8 cellular contexts compared by ENCODE assay signal in the genomic region with DNA sequence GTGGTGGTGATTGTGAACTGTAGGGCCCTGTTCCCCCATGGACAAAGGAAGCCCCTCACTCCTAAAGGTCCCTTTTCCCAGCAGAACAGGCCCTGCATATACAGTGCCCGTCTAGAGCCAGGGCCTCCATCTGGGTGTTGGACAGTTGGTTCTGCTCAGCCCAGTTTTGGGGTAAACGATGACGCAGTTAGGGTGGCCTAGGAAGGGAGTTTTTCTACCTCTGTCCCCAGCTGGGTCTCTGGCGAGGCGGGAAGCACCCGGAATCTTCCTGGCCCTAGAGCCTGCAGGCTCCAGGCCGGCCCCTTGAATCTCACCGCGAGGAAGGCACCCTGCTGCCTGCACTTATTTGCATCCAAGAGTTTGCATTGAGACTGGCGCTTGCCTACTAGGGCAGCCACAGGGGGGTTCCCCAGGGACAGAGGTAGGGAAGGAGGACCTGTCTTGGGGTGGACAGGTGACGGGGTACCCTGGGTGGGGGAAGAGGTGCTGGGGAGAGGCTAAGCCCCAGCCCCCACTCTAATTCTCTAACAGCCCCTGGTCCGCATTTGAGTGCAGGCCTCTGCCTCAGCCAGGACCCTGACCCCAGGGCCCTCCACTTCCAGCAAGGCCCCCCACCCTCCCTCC. TPM values are rescaled to one million over a fixed set of nuclear protein-coding genes. Genes with fewer than 3 reads are reported as not detected.
DNase-seq lines count a peak whose midpoint lies in the region; ATAC-seq, FAIRE-seq and TF ChIP-seq lines count a peak whose summit lies in the region.

No MANE protein-coding gene starts in this region.

- WGBS in trophoblast cell (ENCODE audit: extremely low coverage, insufficient coverage, insufficient read length) = no CpG with 5 or more reads among the region's 12 CpGs

- H3K4ac ChIP-seq in trophoblast cell (ENCODE audit: low read depth, low read length) = no peak overlapping the region

- H3K27ac Mint-ChIP-seq in activated CD8-positive, alpha-beta memory T cell treated with anti-CD3 and anti-CD28 coated beads, Interleukin-2, amount 10 ng/mL, durations not matched to agents 7 days and 5 days = no peak overlapping the region
- H3K27ac Mint-ChIP-seq in glutamatergic neuron (ENCODE audit: unreplicated experiment) = peak overlapping the region; percentile 68

- no peak overlapping the region for H3K9ac ChIP-seq in trophoblast cell (ENCODE audit: low read length)

- ATAC-seq in GM21381 (IDR thresholded peaks at IDR 0.05; ENCODE audit: unreplicated experiment) = peak; percentile 61
- ATAC-seq in activated CD8-positive, alpha-beta memory T cell treated with anti-CD3 and anti-CD28 coated beads, Interleukin-2, amount 10 ng/mL, durations not matched to agents 7 days and 5 days = peak; percentile 13

- H2AFZ ChIP-seq in trophoblast cell (ENCODE audit: insufficient read depth, low read length, poor library complexity) = no peak overlapping the region

- DNase-seq in GM10266 (ENCODE audit: extremely low spot score) (peak; percentile 77), HTR-8/SVneo (ENCODE audit: insufficient read length, low spot score) (peak; percentile 24), glutamatergic neuron (peak; percentile 44), trophoblast cell (peak in 1 of 2 donors; percentile 35), foreskin melanocyte (no peak), activated gamma-delta T cell (lab: John Stamatoyannopoulos, UW) (no peak)
- no peak for DNase-seq in activated CD8-positive, alpha-beta memory T cell treated with anti-CD3 and anti-CD28 coated beads, Interleukin-2, amount 10 ng/mL, durations not matched to agents 7 days and 5 days

- H3K9me3 Mint-ChIP-seq in activated CD8-positive, alpha-beta memory T cell treated with anti-CD3 and anti-CD28 coated beads, Interleukin-2, amount 10 ng/mL, durations not matched to agents 7 days and 5 days (ENCODE audit: low read depth) = no peaks in the 10 kb centered on the region
- peaks cover 3% of the 10 kb centered on the region for H3K9me3 Mint-ChIP-seq in glutamatergic neuron (ENCODE audit: unreplicated experiment)

- no peak overlapping the region for H3K23ac ChIP-seq in trophoblast cell (ENCODE audit: low read length)

- H4K91ac ChIP-seq in trophoblast cell (ENCODE audit: low read depth, low read length) = no peak overlapping the region

- H3K4me3 ChIP-seq in trophoblast cell (ENCODE audit: low read depth, low read length) = no peak overlapping the region

- H3K4me1 Mint-ChIP-seq in activated CD8-positive, alpha-beta memory T cell treated with anti-CD3 and anti-CD28 coated beads, Interleukin-2, amount 10 ng/mL, durations not matched to agents 7 days and 5 days = peaks cover 14% of the 10 kb centered on the region
- H3K4me1 Mint-ChIP-seq in glutamatergic neuron (ENCODE audit: low read depth, unreplicated experiment) = peaks cover 3% of the 10 kb centered on the region

- no peaks in the 10 kb centered on the region for H3K27me3 Mint-ChIP-seq in activated CD8-positive, alpha-beta memory T cell treated with anti-CD3 and anti-CD28 coated beads, Interleukin-2, amount 10 ng/mL, durations not matched to agents 7 days and 5 days
- H3K27me3 Mint-ChIP-seq in glutamatergic neuron (ENCODE audit: unreplicated experiment) = peaks cover 8% of the 10 kb centered on the region

- peak overlapping the region; percentile 40 for H3K4me2 ChIP-seq in trophoblast cell (ENCODE audit: low read length)

- FAIRE-seq in HTR-8/SVneo (lab: Jason Lieb, UNC) = no peak

- no peak overlapping the region for H2BK120ac ChIP-seq in trophoblast cell (ENCODE audit: insufficient read depth, low read length, poor library complexity)

- peak overlapping the region; percentile 66 for H4K8ac ChIP-seq in trophoblast cell (ENCODE audit: low read depth, low read length)

- H3K14ac ChIP-seq in trophoblast cell (ENCODE audit: low read length) = no peak overlapping the region

- no peak overlapping the region for H2BK5ac ChIP-seq in trophoblast cell (ENCODE audit: low read depth, low read length, poor library complexity)

- H3K4me1 ChIP-seq in trophoblast cell (ENCODE audit: control insufficient read depth in 1 of 2, insufficient read depth in 2 of 2, low read length in 2 of 2) = peaks cover 4 to 5% of the 10 kb centered on the region in 2 experiments

- TF ChIP-seq CTCF in GM10266 (IDR thresholded peaks at IDR 0.05; ENCODE audit: control insufficient read depth, insufficient read depth, low read depth, missing control alignments) (no peak), glutamatergic neuron (IDR thresholded peaks at IDR 0.05; ENCODE audit: partially characterized antibody, unreplicated experiment) (no peak)

- H3K18ac ChIP-seq in trophoblast cell (ENCODE audit: low read length) = no peak overlapping the region

- H3K27me3 ChIP-seq in trophoblast cell (ENCODE audit: insufficient read depth, low read length) = no peaks in the 10 kb centered on the region

- H2AK5ac ChIP-seq in trophoblast cell (ENCODE audit: low read length) = no peak overlapping the region

- CTCF ChIA-PET in activated CD8-positive, alpha-beta memory T cell treated with anti-CD3 and anti-CD28 coated beads, Interleukin-2, amount 10 ng/mL, durations not matched to agents 7 days and 5 days (lab: Charles Lee) = no interaction called here

- no peak overlapping the region for H2BK12ac ChIP-seq in trophoblast cell (ENCODE audit: low read length)

- H3K79me2 ChIP-seq in trophoblast cell (ENCODE audit: control insufficient read depth, insufficient read depth, low read length, poor library complexity) = peaks cover 7% of the 10 kb centered on the region

- H4K12ac ChIP-seq in trophoblast cell (ENCODE audit: low read depth, low read length) = no peak overlapping the region

- no peak overlapping the region for H3K27ac ChIP-seq in trophoblast cell (ENCODE audit: low read depth, low read length)

- peaks cover 6% of the 10 kb centered on the region for H3K79me1 ChIP-seq in trophoblast cell (ENCODE audit: low read length)

- H3K9me3 ChIP-seq in trophoblast cell (ENCODE audit: insufficient read depth, low read depth, low read length) = no peaks in the 10 kb centered on the region

- H3K36me3 ChIP-seq in trophoblast cell (ENCODE audit: control insufficient read depth in 1 of 2, insufficient read depth in 2 of 2, low read length in 2 of 2) = peaks cover 0 to 4% of the 10 kb centered on the region in 2 experiments

- peaks cover 8% of the 10 kb centered on the region for H3K36me3 Mint-ChIP-seq in activated CD8-positive, alpha-beta memory T cell treated with anti-CD3 and anti-CD28 coated beads, Interleukin-2, amount 10 ng/mL, durations not matched to agents 7 days and 5 days
- no peaks in the 10 kb centered on the region for H3K36me3 Mint-ChIP-seq in glutamatergic neuron (ENCODE audit: unreplicated experiment)

- H3K4me3 Mint-ChIP-seq in activated CD8-positive, alpha-beta memory T cell treated with anti-CD3 and anti-CD28 coated beads, Interleukin-2, amount 10 ng/mL, durations not matched to agents 7 days and 5 days = peak overlapping the region; percentile 1
- peak overlapping the region; percentile 74 for H3K4me3 Mint-ChIP-seq in glutamatergic neuron (ENCODE audit: unreplicated experiment)

RNA-seq across cellular contexts. Expression of gene MTA3, which starts 0.5 kb away (rescaled TPM):
- total RNA-seq in activated CD8-positive, alpha-beta memory T cell treated with anti-CD3 and anti-CD28 coated beads, Interleukin-2, amount 10 ng/mL, durations not matched to agents 7 days and 5 days = 10 to 100 TPM; 22.8 to 23.6 TPM
- 64.1 TPM for total RNA-seq in glutamatergic neuron (ENCODE audit: unreplicated experiment)
- polyA plus RNA-seq in trophoblast cell (2013) = 54.1 and 61.4 TPM in 2 replicates

Comparison
In these comparisons a context has a peak if more than half of its experiments do, and no peak if none do; other contexts are left out.
1. DNase-seq: peak in GM10266 (single experiment), HTR-8/SVneo (single experiment) and glutamatergic neuron (single experiment); none in activated CD8-positive, alpha-beta memory T cell treated with anti-CD3 and anti-CD28 coated beads, Interleukin-2, amount 10 ng/mL, durations not matched to agents 7 days and 5 days (single experiment), foreskin melanocyte (single experiment) and activated gamma-delta T cell (single experiment).